Comparison of ENCODE assay signal across 1 cellular context in the genomic region with DNA sequence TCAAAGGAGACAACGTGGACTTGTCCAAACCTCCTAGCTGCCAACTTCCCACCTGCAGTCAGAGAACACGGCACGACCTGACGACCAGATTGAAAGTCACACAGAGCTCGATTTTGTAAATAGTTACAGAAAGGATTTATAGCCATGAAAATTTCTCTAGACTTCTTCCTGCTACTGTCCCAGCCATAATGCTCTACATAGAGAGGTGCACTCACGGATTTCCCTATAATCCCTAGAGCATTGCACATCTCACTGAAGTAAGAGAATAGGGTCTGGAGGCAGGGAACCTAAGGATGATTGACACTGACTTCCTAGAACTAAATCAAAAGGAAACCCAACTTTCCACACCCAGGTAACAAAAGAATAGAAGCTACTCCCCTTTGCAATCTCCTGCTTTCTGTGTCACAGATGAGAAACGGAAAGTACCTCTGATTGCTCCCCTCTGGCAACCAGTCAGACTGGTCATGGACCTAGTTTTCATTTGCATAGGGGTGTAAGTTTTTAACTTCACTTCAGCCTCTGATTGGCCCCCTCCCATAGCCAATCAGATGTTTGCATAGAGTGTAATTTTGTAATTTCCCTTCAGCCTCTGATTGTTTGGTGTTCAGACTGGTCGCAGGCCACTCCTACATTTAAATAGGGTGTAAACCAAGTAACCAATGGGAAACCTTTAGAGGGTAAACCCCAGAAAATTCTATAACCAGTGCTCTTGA.
TF ChIP-seq lines count a peak whose summit lies in the region.

No MANE protein-coding gene starts in this region.

TF ChIP-seq in GM12878, 131 proteins besides CTCF, POLR2A, EP300 and RAD21:
- TF ChIP-seq RCOR1 (conservative IDR thresholded peaks at IDR 0.05; ENCODE audit: low read depth, low read length) = no peak
- TF ChIP-seq PKNOX1 (IDR thresholded peaks at IDR 0.05) = peak; percentile 32; the same call in 1 of the 2 replicates
